Comparison of ENCODE assay signal across 37 cellular contexts in the genomic region with DNA sequence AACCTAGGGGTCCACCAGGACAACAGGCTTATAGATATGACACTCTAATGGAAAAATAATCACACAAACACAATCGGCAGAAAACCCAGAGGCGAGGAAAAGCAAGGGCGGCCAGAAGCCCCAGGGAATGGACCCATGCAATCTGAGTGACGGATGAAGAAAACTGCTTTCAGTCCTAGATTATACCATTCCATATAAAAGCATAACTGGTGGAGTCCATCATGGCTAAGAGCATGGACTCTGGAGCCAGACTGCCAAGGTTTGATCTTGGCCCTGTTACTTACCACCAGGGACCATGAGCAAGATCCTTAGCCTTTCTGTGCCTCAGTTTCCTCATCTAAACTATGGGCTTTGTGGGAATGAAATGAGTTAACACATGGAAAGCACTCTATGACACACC. TPM values are rescaled to one million over a fixed set of nuclear protein-coding genes. Genes with fewer than 3 reads are reported as not detected.
"Had no signal": no experiment of that assay in that cellular context is flagged by ENCODE, and none has a peak within 500 bp of the region (broad histone marks: within the 10 kb centered on the region; RNA-seq: fewer than 3 reads in every experiment).

No MANE protein-coding gene starts in this region.

- H3K27me3 ChIP-seq: adrenal gland, body of pancreas had no signal

- H3K4me3 ChIP-seq: adrenal gland, body of pancreas, breast epithelium had no signal

- H3K36me3 ChIP-seq: adrenal gland, brain microvascular endothelial cell, breast epithelium had no signal

- H3K36me3 Mint-ChIP-seq: activated CD4-positive, alpha-beta memory T cell treated with anti-CD3 and anti-CD28 coated beads for 36 hours; activated naive CD8-positive, alpha-beta T cell treated with anti-CD3 and anti-CD28 coated beads for 36 hours had no signal

- H3K27ac ChIP-seq: adrenal gland, body of pancreas, brain microvascular endothelial cell, breast epithelium, VCaP had no signal

- H3K4me1 ChIP-seq: adrenal gland, body of pancreas, breast epithelium had no signal

- H3K27ac Mint-ChIP-seq: activated B cell treated with CpG ODN at 0.5 μM for 24 hours; activated CD4-positive, alpha-beta memory T cell treated with anti-CD3 and anti-CD28 coated beads for 36 hours; activated CD8-positive, alpha-beta T cell treated with anti-CD3 and anti-CD28 coated beads for 36 hours; activated naive CD4-positive, alpha-beta T cell treated with anti-CD3 and anti-CD28 coated beads for 36 hours; activated naive CD4-positive, alpha-beta T cell treated with anti-CD3 and anti-CD28 coated beads, Interleukin-2, amount 50 U/mL, for 72 hours; activated naive CD8-positive, alpha-beta T cell treated with anti-CD3 and anti-CD28 coated beads for 36 hours; activated T-cell treated with anti-CD3 and anti-CD28 coated beads, Interleukin-2, amount 50 U/mL, for 72 hours; activated T-helper 1 cell treated with anti-CD3 and anti-CD28 coated beads, Interleukin-12 subunit alpha, Interleukin-12 subunit beta, Interleukin-2, Interleukin-4 antibody, amounts not matched to agents 30 ng/mL and 10 ng/mL and 1 ng/mL, durations not matched to agents 14 hours and 24 hours and 36 hours; activated T-helper 17 cell treated with anti-CD3 and anti-CD28 coated beads, Interleukin-2, amount 50 U/mL, for 72 hours; T-helper 1 cell treated with Interleukin-12 subunit alpha and Interleukin-12 subunit beta and Interleukin-4 antibody, amounts not matched to agents 30 μg/mL and 1 μg/mL, for 36 hours; T-helper 2 cell treated with Interferon-gamma antibody and Interleukin-4, amounts not matched to agents 5 μg/mL and 100 μg/mL, for 36 hours had no signal

- H3K9me3 ChIP-seq: adrenal gland, body of pancreas, breast epithelium had no signal

- H3K9me3 Mint-ChIP-seq: activated B cell treated with CpG ODN at 0.5 μM for 24 hours; activated CD4-positive, alpha-beta memory T cell treated with anti-CD3 and anti-CD28 coated beads for 36 hours; activated CD8-positive, alpha-beta T cell treated with anti-CD3 and anti-CD28 coated beads for 36 hours; activated naive CD4-positive, alpha-beta T cell treated with anti-CD3 and anti-CD28 coated beads for 36 hours; activated naive CD4-positive, alpha-beta T cell treated with anti-CD3 and anti-CD28 coated beads, Interleukin-2, amount 50 U/mL, for 72 hours; activated naive CD8-positive, alpha-beta T cell treated with anti-CD3 and anti-CD28 coated beads for 36 hours; activated T-cell treated with anti-CD3 and anti-CD28 coated beads, Interleukin-2, amount 50 U/mL, for 4 hours; activated T-cell treated with anti-CD3 and anti-CD28 coated beads, Interleukin-2, amount 50 U/mL, for 72 hours; activated T-helper 1 cell treated with anti-CD3 and anti-CD28 coated beads, Interleukin-12 subunit alpha, Interleukin-12 subunit beta, Interleukin-2, Interleukin-4 antibody, amounts not matched to agents 30 ng/mL and 10 ng/mL and 1 ng/mL, durations not matched to agents 14 hours and 24 hours and 36 hours; activated T-helper 17 cell treated with anti-CD3 and anti-CD28 coated beads, Interleukin-2, amount 50 U/mL, for 72 hours; T-helper 1 cell treated with Interleukin-12 subunit alpha and Interleukin-12 subunit beta and Interleukin-4 antibody, amounts not matched to agents 30 μg/mL and 1 μg/mL, for 36 hours; T-helper 2 cell treated with Interferon-gamma antibody and Interleukin-4, amounts not matched to agents 5 μg/mL and 100 μg/mL, for 36 hours had no signal

- DNase-seq: activated B cell treated with CpG ODN at 0.5 μM for 24 hours; activated CD4-positive, alpha-beta memory T cell treated with anti-CD3 and anti-CD28 coated beads for 36 hours; activated CD4-positive, alpha-beta T cell treated with anti-CD3 and anti-CD28 coated beads for 48 hours; activated CD4-positive, alpha-beta T cell treated with anti-CD3 and anti-CD28 coated beads, Interleukin-2, amount 50 U/mL, for 1 hour; activated CD4-positive, alpha-beta T cell treated with anti-CD3 and anti-CD28 coated beads, Interleukin-2, amount 50 U/mL, for 4 hours; activated CD4-positive, CD25-positive, alpha-beta regulatory T cell treated with anti-CD3 and anti-CD28 coated beads, Interleukin-2, amount 50 U/mL, for 72 hours; activated CD8-positive, alpha-beta memory T cell treated with anti-CD3 and anti-CD28 coated beads, Interleukin-2, amount 50 U/mL, for 4 hours; activated CD8-positive, alpha-beta T cell treated with anti-CD3 and anti-CD28 coated beads for 36 hours; activated effector memory CD4-positive, alpha-beta T cell treated with anti-CD3 and anti-CD28 coated beads, Interleukin-2, amount 50 U/mL, for 16 hours; activated gamma-delta T cell treated with Interleukin-2 at 50 U/mL for 16 hours; activated naive CD4-positive, alpha-beta T cell; activated naive CD4-positive, alpha-beta T cell treated with anti-CD3 and anti-CD28 coated beads for 36 hours; activated naive CD4-positive, alpha-beta T cell treated with anti-CD3 and anti-CD28 coated beads, Interleukin-2, amount 50 U/mL, for 16 hours; activated naive CD8-positive, alpha-beta T cell treated with anti-CD3 and anti-CD28 coated beads for 36 hours; activated T-cell treated with anti-CD3 and anti-CD28 coated beads for 4 hours; activated T-cell treated with anti-CD3 and anti-CD28 coated beads, Interleukin-2, amount 50 U/mL, for 1 hour; activated T-cell treated with anti-CD3 and anti-CD28 coated beads, Interleukin-2, amount 50 U/mL, for 4 hours; activated T-cell treated with anti-CD3 and anti-CD28 coated beads, Interleukin-2, amount 50 U/mL, for 72 hours; adrenal gland; amniotic stem cell; aorta; body of pancreas; brain microvascular endothelial cell; central memory CD4-positive, alpha-beta T cell; T-helper 1 cell; T-helper 2 cell; T-helper 9 cell had no signal

- H3K4me3 Mint-ChIP-seq: activated B cell treated with CpG ODN at 0.5 μM for 24 hours; activated CD4-positive, alpha-beta memory T cell treated with anti-CD3 and anti-CD28 coated beads for 36 hours; activated CD8-positive, alpha-beta T cell treated with anti-CD3 and anti-CD28 coated beads for 36 hours; activated naive CD4-positive, alpha-beta T cell treated with anti-CD3 and anti-CD28 coated beads for 36 hours; activated naive CD8-positive, alpha-beta T cell treated with anti-CD3 and anti-CD28 coated beads for 36 hours; activated T-cell treated with anti-CD3 and anti-CD28 coated beads, Interleukin-2, amount 50 U/mL, for 4 hours; activated T-cell treated with anti-CD3 and anti-CD28 coated beads, Interleukin-2, amount 50 U/mL, for 72 hours; activated T-helper 1 cell treated with anti-CD3 and anti-CD28 coated beads, Interleukin-12 subunit alpha, Interleukin-12 subunit beta, Interleukin-2, Interleukin-4 antibody, amounts not matched to agents 30 ng/mL and 10 ng/mL and 1 ng/mL, durations not matched to agents 14 hours and 24 hours and 36 hours; activated T-helper 17 cell treated with anti-CD3 and anti-CD28 coated beads, Interleukin-2, amount 50 U/mL, for 72 hours; T-helper 1 cell treated with Interleukin-12 subunit alpha and Interleukin-12 subunit beta and Interleukin-4 antibody, amounts not matched to agents 30 μg/mL and 1 μg/mL, for 36 hours; T-helper 2 cell treated with Interferon-gamma antibody and Interleukin-4, amounts not matched to agents 5 μg/mL and 100 μg/mL, for 36 hours had no signal

- ATAC-seq: activated CD8-positive, alpha-beta T cell treated with anti-CD3 and anti-CD28 coated beads for 36 hours; activated naive CD4-positive, alpha-beta T cell treated with anti-CD3 and anti-CD28 coated beads, Interleukin-2, amount 50 U/mL, for 72 hours; activated T-cell treated with anti-CD3 and anti-CD28 coated beads, Interleukin-2, amount 50 U/mL, for 4 hours; activated T-cell treated with anti-CD3 and anti-CD28 coated beads, Interleukin-2, amount 50 U/mL, for 72 hours; activated T-helper 17 cell treated with anti-CD3 and anti-CD28 coated beads, Interleukin-2, amount 50 U/mL, for 72 hours; body of pancreas had no signal

- H3K4me1 Mint-ChIP-seq: activated T-helper 17 cell treated with anti-CD3 and anti-CD28 coated beads, Interleukin-2, amount 50 U/mL, for 72 hours had no signal

RNA-seq across cellular contexts. Expression of gene SLC22A16, which starts 3.7 kb away (rescaled TPM):
- total RNA-seq: activated B cell treated with CpG ODN at 0.5 μM for 24 hours; activated CD4-positive, alpha-beta memory T cell treated with anti-CD3 and anti-CD28 coated beads for 36 hours; activated CD8-positive, alpha-beta memory T cell treated with anti-CD3 and anti-CD28 coated beads for 36 hours; activated CD8-positive, alpha-beta T cell treated with anti-CD3 and anti-CD28 coated beads for 36 hours; activated naive CD4-positive, alpha-beta T cell treated with anti-CD3 and anti-CD28 coated beads for 36 hours; activated naive CD4-positive, alpha-beta T cell treated with anti-CD3 and anti-CD28 coated beads, Interleukin-2, amount 50 U/mL, for 72 hours; activated naive CD8-positive, alpha-beta T cell treated with anti-CD3 and anti-CD28 coated beads for 36 hours; activated T-cell treated with anti-CD3 and anti-CD28 coated beads, Interleukin-2, amount 50 U/mL, for 4 hours; activated T-cell treated with anti-CD3 and anti-CD28 coated beads, Interleukin-2, amount 50 U/mL, for 72 hours; activated T-helper 1 cell treated with anti-CD3 and anti-CD28 coated beads, Interleukin-12 subunit alpha, Interleukin-12 subunit beta, Interleukin-2, Interleukin-4 antibody, amounts not matched to agents 30 ng/mL and 10 ng/mL and 1 ng/mL, durations not matched to agents 14 hours and 24 hours and 36 hours; activated T-helper 17 cell treated with anti-CD3 and anti-CD28 coated beads, Interleukin-2, amount 50 U/mL, for 72 hours; astrocyte; body of pancreas; cardiac septum had no signal

RNA-seq across cellular contexts. Expression of gene DDO, which starts 57.4 kb away (rescaled TPM):
- total RNA-seq: activated B cell treated with CpG ODN at 0.5 μM for 24 hours; activated CD4-positive, alpha-beta memory T cell treated with anti-CD3 and anti-CD28 coated beads for 36 hours; activated CD8-positive, alpha-beta memory T cell treated with anti-CD3 and anti-CD28 coated beads for 36 hours; activated CD8-positive, alpha-beta T cell treated with anti-CD3 and anti-CD28 coated beads for 36 hours; activated naive CD4-positive, alpha-beta T cell treated with anti-CD3 and anti-CD28 coated beads for 36 hours; activated naive CD8-positive, alpha-beta T cell treated with anti-CD3 and anti-CD28 coated beads for 36 hours; activated T-cell treated with anti-CD3 and anti-CD28 coated beads, Interleukin-2, amount 50 U/mL, for 4 hours; activated T-cell treated with anti-CD3 and anti-CD28 coated beads, Interleukin-2, amount 50 U/mL, for 72 hours; activated T-helper 1 cell treated with anti-CD3 and anti-CD28 coated beads, Interleukin-12 subunit alpha, Interleukin-12 subunit beta, Interleukin-2, Interleukin-4 antibody, amounts not matched to agents 30 ng/mL and 10 ng/mL and 1 ng/mL, durations not matched to agents 14 hours and 24 hours and 36 hours; activated T-helper 17 cell treated with anti-CD3 and anti-CD28 coated beads, Interleukin-2, amount 50 U/mL, for 72 hours; astrocyte had no signal
